1 cellular context compared by ENCODE assay signal in genomic region chr3:197750863-197751737, GRCh38.
TF ChIP-seq lines count a peak whose summit lies in the region.

No MANE protein-coding gene starts in this region.

TF ChIP-seq in IMR-90, 13 proteins besides CTCF, POLR2A, EP300 and RAD21:
- 0 out of 2 replicates have a peak, but pooled peaks have one; percentile 25 for TF ChIP-seq MXI1 (IDR thresholded peaks at IDR 0.05; ENCODE audit: borderline replicate concordance, low read depth, low read length)
- TF ChIP-seq RCOR1 (IDR thresholded peaks at IDR 0.05; ENCODE audit: insufficient replicate concordance, low read length), result no peak
- peak; percentile 73 for TF ChIP-seq CEBPB (IDR thresholded peaks at IDR 0.05; ENCODE audit: low read depth, low read length)
- TF ChIP-seq ELK1 (IDR thresholded peaks at IDR 0.05; ENCODE audit: borderline replicate concordance, low read depth, low read length), result no peak
- TF ChIP-seq CHD1 (IDR thresholded peaks at IDR 0.05; ENCODE audit: low read depth, low read length), result no peak
- 0 out of 2 replicates have a peak, but pooled peaks have one; percentile 36 for TF ChIP-seq MAZ (IDR thresholded peaks at IDR 0.05; ENCODE audit: borderline replicate concordance, low read depth, low read length)
TF ChIP-seq in IMR-90: peak in this region for 3.
